In the genomic region with DNA sequence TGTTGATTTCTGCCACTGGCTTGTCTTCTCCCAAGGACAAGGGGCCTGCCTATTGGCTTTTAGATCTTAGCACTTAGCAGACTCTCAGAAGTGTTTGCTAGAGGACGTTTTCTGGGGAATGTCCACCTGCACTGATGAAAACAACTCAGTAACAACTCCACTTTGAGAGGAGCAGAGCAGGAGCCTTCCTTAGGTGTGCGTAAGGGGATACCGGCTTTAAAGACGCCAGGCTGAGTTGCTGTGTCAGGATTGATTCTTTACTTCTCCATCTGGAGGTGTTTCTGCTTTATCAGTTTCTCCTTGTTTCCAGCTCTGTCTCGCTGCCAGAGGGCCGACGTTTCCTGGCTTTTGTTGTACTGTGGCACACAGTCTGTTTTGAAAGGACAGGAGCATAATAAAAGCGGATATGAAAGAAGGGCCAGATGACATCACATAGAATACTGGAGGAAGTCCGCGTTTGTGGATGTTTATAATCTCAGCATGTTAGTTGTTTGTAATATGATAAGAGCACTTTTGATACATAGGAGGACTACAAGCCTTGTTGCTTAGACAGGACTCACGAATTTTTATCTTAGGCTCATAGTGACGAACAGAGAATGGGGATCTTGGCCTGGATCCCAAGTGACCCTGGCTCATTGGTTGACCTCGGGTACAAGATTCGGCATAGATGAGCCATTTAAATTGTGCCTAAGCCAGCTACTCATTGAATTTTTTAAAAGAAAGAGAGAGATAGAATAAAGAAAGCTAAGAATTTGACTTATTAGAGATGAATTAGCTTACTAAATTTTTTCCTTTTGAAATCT, we compare ENCODE assay signal across 8 cellular contexts. TPM values are rescaled to one million over a fixed set of nuclear protein-coding genes. Genes with fewer than 3 reads are reported as not detected.
DNase-seq lines count a peak whose midpoint lies in the region; ATAC-seq lines count a peak whose summit lies in the region.

No MANE protein-coding gene starts in this region.

- H3K9ac ChIP-seq in mesenchymal stem cell (ENCODE audit: low read length), result peak overlapping the region; percentile 30

- H3K14ac ChIP-seq in mesenchymal stem cell (ENCODE audit: low read length in 2 of 2), result no peak overlapping the region

- peaks cover 0 to 32% of the 10 kb centered on the region in 2 experiments for H3K36me3 ChIP-seq in mesenchymal stem cell (ENCODE audit: control insufficient read depth in 1 of 2, insufficient read depth in 2 of 2, low read depth in 1 of 2, low read length in 2 of 2)

- peak overlapping the region; percentile 95 for H4K91ac ChIP-seq in mesenchymal stem cell (ENCODE audit: low read length)

- ATAC-seq in HG02759 (IDR thresholded peaks at IDR 0.05; ENCODE audit: unreplicated experiment), result peak; percentile 50

- no peak overlapping the region for H2BK15ac ChIP-seq in mesenchymal stem cell (ENCODE audit: low read depth, poor library complexity, severe bottlenecking)

- H3K4ac ChIP-seq in mesenchymal stem cell (ENCODE audit: low read depth in 1 of 2, low read length in 2 of 2), result peak overlapping the region; percentile 12 to 75

- H3K18ac ChIP-seq in mesenchymal stem cell (ENCODE audit: low read depth in 1 of 2, low read length in 2 of 2), result peak overlapping the region; percentile 81 to 95

- H3K4me2 ChIP-seq in mesenchymal stem cell (ENCODE audit: low read length, poor library complexity, severe bottlenecking), result no peak overlapping the region

- peaks cover 12% of the 10 kb centered on the region for H3K79me1 ChIP-seq in mesenchymal stem cell (replicated peaks; ENCODE audit: low read length, poor library complexity, severe bottlenecking)

- H2BK120ac ChIP-seq in mesenchymal stem cell (ENCODE audit: low read depth, low read length), result peak overlapping the region; percentile 91

- no peaks in the 10 kb centered on the region for H3K27me3 ChIP-seq in mesenchymal stem cell (ENCODE audit: control insufficient read depth in 1 of 2, insufficient read depth in 1 of 2, low read length in 2 of 2)

- WGBS in adipose tissue, 3 donors, result 26 to 30% (median 27%) methylated on average over 14 of the region's 14 CpGs
- WGBS in mesenchymal stem cell, result 61% methylated on average over 14 of the region's 14 CpGs

- peaks cover 44% of the 10 kb centered on the region for H3K4me1 ChIP-seq in mesenchymal stem cell (ENCODE audit: control insufficient read depth, insufficient read depth, low read depth, low read length)

- peak; percentile 54 for DNase-seq in COR-L47 (lab: John Stamatoyannopoulos, UW)
- DNase-seq in mesenchymal stem cell, result peak; percentile 91
- DNase-seq in middle frontal gyrus (ENCODE audit: extremely low spot score, low spot score), result no peak
- no peak for DNase-seq in stimulated activated CD4-positive, alpha-beta T cell treated with anti-CD3 and anti-CD28 coated beads, Interleukin-4, amount 100 ng/mL, for 24 hours
- no peak for DNase-seq in activated effector memory CD4-positive, alpha-beta T cell treated with Interleukin-2 at 50 U/mL for 16 hours
- DNase-seq in stimulated activated CD4-positive, alpha-beta T cell treated with anti-CD3 and anti-CD28 coated beads, Interleukin-2, amount 100 ng/mL, for 48 hours, result no peak

- H2AFZ ChIP-seq in mesenchymal stem cell (ENCODE audit: low read depth, low read length), result no peak overlapping the region

- peak overlapping the region; percentile 95 for H4K8ac ChIP-seq in mesenchymal stem cell (ENCODE audit: low read length)

- H3K4me3 ChIP-seq in mesenchymal stem cell (ENCODE audit: insufficient read depth in 1 of 2, low read depth in 1 of 2, low read length in 2 of 2), result no peak overlapping the region

- no peak overlapping the region for H3K23ac ChIP-seq in mesenchymal stem cell (ENCODE audit: low read length in 2 of 2)

- H2BK12ac ChIP-seq in mesenchymal stem cell (ENCODE audit: low read length in 2 of 2), result peak overlapping the region; percentile 3 to 98

- H2BK5ac ChIP-seq in mesenchymal stem cell (ENCODE audit: low read depth, low read length, poor library complexity, severe bottlenecking), result peak overlapping the region; percentile 71

- peak overlapping the region; percentile 89 for H2AK5ac ChIP-seq in mesenchymal stem cell (ENCODE audit: low read length, severe bottlenecking)

- no peaks in the 10 kb centered on the region for H3K9me3 ChIP-seq in mesenchymal stem cell (ENCODE audit: control insufficient read depth, low read length)

- H3K27ac ChIP-seq in adipose tissue (ENCODE audit: low read depth, low read length), result peak overlapping the region; percentile 4
- peak overlapping the region; percentile 79 for H3K27ac ChIP-seq in mesenchymal stem cell (ENCODE audit: low read length, poor library complexity, severe bottlenecking)

RNA-seq across cellular contexts. Expression of gene COL4A2, which starts 34.6 kb away (rescaled TPM):
- polyA plus RNA-seq in adipose tissue, result 100 to 1,000 TPM in 2 of 3 donors, 10 to 100 TPM in 1; 93.5 to 632 (median 260) TPM
- 2,099 TPM for polyA plus RNA-seq in mesenchymal stem cell (2013, experiment 1 of 2)
- 2,053 TPM for polyA plus RNA-seq in mesenchymal stem cell (2013, experiment 2 of 2)

RNA-seq across cellular contexts. Expression of gene COL4A1, which starts 34.7 kb away (rescaled TPM):
- polyA plus RNA-seq in adipose tissue, result 100 to 1,000 TPM; 103 to 773 (median 225) TPM
- 2,271 TPM for polyA plus RNA-seq in mesenchymal stem cell (2013, experiment 1 of 2)
- polyA plus RNA-seq in mesenchymal stem cell (2013, experiment 2 of 2), result 2,270 TPM

Comparison
In these comparisons a context has a peak if more than half of its experiments do, and no peak if none do; other contexts are left out.
1. DNase-seq: peak in COR-L47 (single experiment) and mesenchymal stem cell (single experiment); none in middle frontal gyrus (single experiment), stimulated activated CD4-positive, alpha-beta T cell treated with anti-CD3 and anti-CD28 coated beads, Interleukin-4, amount 100 ng/mL, for 24 hours (single experiment), activated effector memory CD4-positive, alpha-beta T cell treated with Interleukin-2 at 50 U/mL for 16 hours (single experiment) and stimulated activated CD4-positive, alpha-beta T cell treated with anti-CD3 and anti-CD28 coated beads, Interleukin-2, amount 100 ng/mL, for 48 hours (0 of 2).